Comparison of ENCODE assay signal across 2 cellular contexts in genomic region chr13:27915301-27916207, GRCh38.
A peak's percentile ranks its signal among the peaks of the same experiment; 100 is the strongest.
TF ChIP-seq lines count a peak whose summit lies in the region.

No MANE protein-coding gene starts in this region.

TF ChIP-seq in HCT116, 20 proteins besides CTCF, POLR2A, EP300 and RAD21:
- TF ChIP-seq CBX3 (IDR thresholded peaks at IDR 0.05; ENCODE audit: low read depth) (no peak), JUND (IDR thresholded peaks at IDR 0.05) (0 out of 2 replicates have a peak, but pooled peaks have one; percentile 21)

TF ChIP-seq in endothelial cell of umbilical vein, 7 proteins besides CTCF, POLR2A, EP300 and RAD21:
- TF ChIP-seq FOS (IDR thresholded peaks at IDR 0.05; ENCODE audit: borderline replicate concordance, insufficient read depth, low read length) (no peak), EZH2 (IDR thresholded peaks at IDR 0.05; ENCODE audit: borderline replicate concordance, low read depth, low read length, severe bottlenecking) (peak; percentile 41)
